15 cellular contexts compared by ENCODE assay signal in genomic region chr12:50195832-50196231, GRCh38. TPM values are rescaled to one million over a fixed set of nuclear protein-coding genes. Genes with fewer than 3 reads are reported as not detected.
DNase-seq lines count a peak whose midpoint lies in the region; ATAC-seq and TF ChIP-seq lines count a peak whose summit lies in the region.
"Had no signal": no experiment of that assay in that cellular context is flagged by ENCODE, and none has a peak within 500 bp of the region (broad histone marks: within the 10 kb centered on the region; RNA-seq: fewer than 3 reads in every experiment).

No MANE protein-coding gene starts in this region.

- no peaks in the 10 kb centered on the region; the same call in none of the 2 replicates for H3K9me1 ChIP-seq in IMR-90 (ENCODE audit: insufficient read depth, low read length)

- H3K9me3 Mint-ChIP-seq in nephron (no peaks in the 10 kb centered on the region), WTC11 (no peaks in the 10 kb centered on the region)
- H3K9me3 Mint-ChIP-seq: activated naive CD4-positive, alpha-beta T cell treated with anti-CD3 and anti-CD28 coated beads, Interleukin-2, amount 50 U/mL, for 72 hours; naive thymus-derived CD8-positive, alpha-beta T cell had no signal

- H3K23ac ChIP-seq in IMR-90 (ENCODE audit: low read depth, low read length) (no peak overlapping the region), neuronal stem cell (ENCODE audit: low read depth, low read length, poor library complexity) (no peak overlapping the region)

- peaks cover 10% of the 10 kb centered on the region for H3K4me1 ChIP-seq in IMR-90 (ENCODE audit: control insufficient read depth, insufficient read depth, low read length)
- peaks cover 32% of the 10 kb centered on the region for H3K4me1 ChIP-seq in Panc1 (ENCODE audit: control insufficient read depth, insufficient read depth, low read length)
- H3K4me1 ChIP-seq in neuronal stem cell (ENCODE audit: control insufficient read depth in 2 of 2, insufficient read depth in 1 of 2, low read depth in 1 of 2, low read length in 2 of 2) = no peaks in the 10 kb centered on the region

- H3K4me3 Mint-ChIP-seq in nephron (peak overlapping the region in 2 of 3 experiments; percentile 51 to 73), WTC11 (no peak overlapping the region)
- H3K4me3 Mint-ChIP-seq: B cell; naive thymus-derived CD8-positive, alpha-beta T cell had no signal

- peak overlapping the region; percentile 76 to 88 (median 85) for H3K27ac Mint-ChIP-seq in nephron
- no peak overlapping the region for H3K27ac Mint-ChIP-seq in WTC11
- H3K27ac Mint-ChIP-seq: B cell had no signal

- no peak overlapping the region for H3K14ac ChIP-seq in IMR-90 (replicated peaks; ENCODE audit: low read depth, low read length)
- no peak overlapping the region for H3K14ac ChIP-seq in neuronal stem cell (ENCODE audit: low read length)

- H2BK5ac ChIP-seq in IMR-90 (ENCODE audit: low read depth, low read length, poor library complexity, severe bottlenecking) (peak overlapping the region; percentile 20), neuronal stem cell (ENCODE audit: low read length) (no peak overlapping the region)

- DNase-seq in AG09309 (ENCODE audit: low read depth) = peak; percentile 59
- DNase-seq in IMR-90 = no peak
- DNase-seq in Panc1 (ENCODE audit: low read depth, low spot score) = no peak
- no peak for DNase-seq in HT-29 (ENCODE audit: low spot score)
- DNase-seq in hepatic stellate cell (ENCODE audit: low spot score) = no peak
- DNase-seq in WTC11 (ENCODE audit: low spot score) = no peak
- no peak for DNase-seq in neuronal stem cell (ENCODE audit: low spot score)
- DNase-seq: left ventricle myocardium superior; naive thymus-derived CD8-positive, alpha-beta T cell; NCI-H1436 treated with DMSO at 0.1 percent for 48 hours; stimulated activated CD4-positive, alpha-beta T cell treated with anti-CD3 and anti-CD28 coated beads, Interleukin-4, amount 100 ng/mL, for 24 hours had no signal

- H3K9me3 ChIP-seq in IMR-90 (ENCODE audit: control insufficient read depth, insufficient read depth, low read length) (no peaks in the 10 kb centered on the region), Panc1 (ENCODE audit: control insufficient read depth, insufficient read depth, low read depth, low read length) (no peaks in the 10 kb centered on the region), neuronal stem cell (replicated peaks in 1 of 2; ENCODE audit: control insufficient read depth in 2 of 2, insufficient read depth in 1 of 2, low read depth in 1 of 2, low read length in 2 of 2) (no peaks in the 10 kb centered on the region)
- H3K9me3 ChIP-seq: tibial nerve had no signal

- no peak overlapping the region for H4K5ac ChIP-seq in IMR-90 (ENCODE audit: low read depth, low read length)

- H4K91ac ChIP-seq in IMR-90 (ENCODE audit: insufficient read depth, low read depth, low read length) (no peak overlapping the region), neuronal stem cell (ENCODE audit: low read depth, low read length, poor library complexity) (no peak overlapping the region)

- WGBS in IMR-90 (ENCODE audit: extremely low coverage in 2 of 2, insufficient read length in 1 of 2), 2 experiments = no CpG with 5 or more reads among the region's 4 CpGs
- WGBS in neuronal stem cell (ENCODE audit: extremely low coverage in 2 of 2, insufficient read length in 2 of 2, insufficient replicate concordance in 1 of 2), 2 donors = no CpG with 5 or more reads among the region's 4 CpGs

- H3K56ac ChIP-seq in IMR-90 (ENCODE audit: extremely low read depth, insufficient read depth, low read length) = no peak overlapping the region

- in situ Hi-C loops in IMR-90 (cut with MboI; ENCODE audit: low sequenced_read_pairs) (no loop called here), Panc1 (cut with HindIII; ENCODE audit: low pct_unique_long_range_greater_than_20kb, low sequenced_read_pairs) (no loop called here)

- H4K8ac ChIP-seq in IMR-90 (ENCODE audit: low read depth in 2 of 2, low read length in 2 of 2) (no peak overlapping the region), neuronal stem cell (ENCODE audit: low read depth, low read length) (no peak overlapping the region)

- H2AFZ ChIP-seq in IMR-90 (replicated peaks; ENCODE audit: low read length, poor library complexity) (no peak overlapping the region), neuronal stem cell (ENCODE audit: low read length) (no peak overlapping the region)

- H3K9ac ChIP-seq in IMR-90 (ENCODE audit: low read depth, low read length) (peak overlapping the region; percentile 29; the same call in 1 of the 2 replicates), neuronal stem cell (ENCODE audit: low read depth, low read length, poor library complexity) (no peak overlapping the region)

- TF ChIP-seq CTCF in AG09309 (IDR thresholded peaks at IDR 0.05; ENCODE audit: control insufficient read depth, insufficient read depth, low read depth, low read length, missing control alignments) = no peak
- no peak for TF ChIP-seq CTCF in IMR-90 (conservative IDR thresholded peaks at IDR 0.05; ENCODE audit: low read depth, low read length)
- TF ChIP-seq CTCF in Panc1 (IDR thresholded peaks at IDR 0.05) = no peak
- no peak for TF ChIP-seq CTCF in nephron (IDR thresholded peaks at IDR 0.05; ENCODE audit: unreplicated experiment in 3 of 3)
- no peak for TF ChIP-seq CTCF in WTC11 (IDR thresholded peaks at IDR 0.05)

- dilution Hi-C loops in IMR-90 (cut with HindIII; ENCODE audit: low sequenced_read_pairs, unreplicated experiment) = no loop called here

- TF ChIP-seq POLR2A in IMR-90 (IDR thresholded peaks at IDR 0.05; ENCODE audit: low read depth, low read length) = no peak

- BruUV-seq in IMR-90 (replicated peaks; lab: Mats Ljungman, UMichigan) (no TSS peak), Panc1 (replicated peaks; lab: Mats Ljungman, UMichigan) (TSS peak; percentile 24)

- no peak overlapping the region for H3K4me3 ChIP-seq in AG09309 (ENCODE audit: control insufficient read depth, low read depth, low read length)
- H3K4me3 ChIP-seq in IMR-90 (ENCODE audit: insufficient read depth, low read depth, low read length) = no peak overlapping the region
- no peak overlapping the region for H3K4me3 ChIP-seq in Panc1 (ENCODE audit: low read depth in 2 of 2, low read length in 2 of 2)
- H3K4me3 ChIP-seq in neuronal stem cell (ENCODE audit: low read length in 2 of 2) = no peak overlapping the region
- H3K4me3 ChIP-seq: tibial nerve had no signal

- peak overlapping the region; percentile 45; the same call in 1 of the 2 replicates for H3K27ac ChIP-seq in IMR-90 (ENCODE audit: insufficient read depth, low read length)
- H3K27ac ChIP-seq in Panc1 (ENCODE audit: low read length) = peak overlapping the region; percentile 69
- H3K27ac ChIP-seq in neuronal stem cell (replicated peaks; ENCODE audit: low read length) = no peak overlapping the region

- H3K79me1 ChIP-seq in IMR-90 (ENCODE audit: low read depth in 1 of 2, low read length in 2 of 2) (peaks cover 25 to 54% of the 10 kb centered on the region in 2 experiments), neuronal stem cell (ENCODE audit: low read depth, low read length) (no peaks in the 10 kb centered on the region)

- POLR2A ChIA-PET in IMR-90 (lab: Charles Lee; ENCODE audit: unreplicated experiment) = no interaction called here
- POLR2A ChIA-PET in Panc1 (lab: Charles Lee) = interaction anchor here (0.6 kb wide), 1 partner anchor 44 kb away, joined by 3 read pairs; no protein-coding TSS in a partner anchor
- POLR2A ChIA-PET in WTC11 (lab: Charles Lee) = no interaction called here

- H2BK120ac ChIP-seq in IMR-90 (ENCODE audit: low read depth, low read length) (no peak overlapping the region), neuronal stem cell (ENCODE audit: low read depth, low read length) (no peak overlapping the region)

- intact Hi-C loops in IMR-90 (cut with micrococcal nuclease) (no loop called here), Panc1 (cut with micrococcal nuclease; ENCODE audit: unreplicated experiment) (no loop called here)

- no peak overlapping the region for H2BK12ac ChIP-seq in neuronal stem cell (ENCODE audit: low read length)

- H4K20me1 ChIP-seq in IMR-90 (ENCODE audit: insufficient read depth, low read length) = peaks cover 4% of the 10 kb centered on the region; the same call in 1 of the 2 replicates

- H3K4me1 Mint-ChIP-seq in nephron = peaks cover 43% of the 10 kb centered on the region
- no peaks in the 10 kb centered on the region for H3K4me1 Mint-ChIP-seq in WTC11
- H3K4me1 Mint-ChIP-seq: B cell; naive thymus-derived CD8-positive, alpha-beta T cell had no signal

- H2AK5ac ChIP-seq in IMR-90 (ENCODE audit: low read depth, low read length) (no peak overlapping the region), neuronal stem cell (ENCODE audit: low read depth, low read length) (no peak overlapping the region)

- H3K36me3 Mint-ChIP-seq in nephron (ENCODE audit: low read depth) = peaks cover 52% of the 10 kb centered on the region
- peaks cover 35% of the 10 kb centered on the region for H3K36me3 Mint-ChIP-seq in WTC11

- H3K27me3 ChIP-seq in IMR-90 (ENCODE audit: control insufficient read depth, insufficient read depth, low read length) (no peaks in the 10 kb centered on the region), Panc1 (ENCODE audit: control insufficient read depth, insufficient read depth, low read length) (no peaks in the 10 kb centered on the region), neuronal stem cell (ENCODE audit: control insufficient read depth in 3 of 3, insufficient read depth in 3 of 3, low read depth in 1 of 3, low read length in 3 of 3) (no peaks in the 10 kb centered on the region)
- H3K27me3 ChIP-seq: tibial nerve had no signal

- H2BK15ac ChIP-seq in IMR-90 (ENCODE audit: low read depth, low read length) (no peak overlapping the region), neuronal stem cell (ENCODE audit: low read length) (no peak overlapping the region)

- H3K4me2 ChIP-seq in IMR-90 (ENCODE audit: low read depth, low read length) = no peak overlapping the region
- no peak overlapping the region for H3K4me2 ChIP-seq in neuronal stem cell (ENCODE audit: insufficient read depth, low read length, poor library complexity, severe bottlenecking)

- peaks cover 54% of the 10 kb centered on the region for H3K36me3 ChIP-seq in IMR-90 (ENCODE audit: control insufficient read depth, insufficient read depth, low read length)
- H3K36me3 ChIP-seq in Panc1 (ENCODE audit: control insufficient read depth, insufficient read depth, low read length) = peaks cover 12% of the 10 kb centered on the region
- H3K36me3 ChIP-seq in neuronal stem cell (replicated peaks in 1 of 2; ENCODE audit: control insufficient read depth in 2 of 2, insufficient read depth in 2 of 2, low read length in 2 of 2) = peaks cover 10 to 79% of the 10 kb centered on the region in 2 donors

- H3K4ac ChIP-seq in IMR-90 (ENCODE audit: low read depth, low read length) (no peak overlapping the region), neuronal stem cell (ENCODE audit: low read length) (no peak overlapping the region)

- CTCF ChIA-PET in IMR-90 (lab: Yijun Ruan, JAX) = no interaction called here
- CTCF ChIA-PET in Panc1 (lab: Charles Lee) = no interaction called here
- CTCF ChIA-PET in WTC11 (lab: Charles Lee) = no interaction called here

- peak overlapping the region; percentile 41; the same call in 1 of the 2 replicates for H3K18ac ChIP-seq in IMR-90 (ENCODE audit: low read depth, low read length)
- H3K18ac ChIP-seq in neuronal stem cell (ENCODE audit: low read length) = no peak overlapping the region

- TF ChIP-seq RAD21 in IMR-90 (IDR thresholded peaks at IDR 0.05; ENCODE audit: low read length) = no peak

- H2AK9ac ChIP-seq in IMR-90 (replicated peaks; ENCODE audit: low read depth, low read length, poor library complexity) = no peak overlapping the region

- H2BK20ac ChIP-seq in IMR-90 (ENCODE audit: low read depth, low read length) = no peak overlapping the region

- H3K27me3 Mint-ChIP-seq in nephron (ENCODE audit: low read depth) = no peaks in the 10 kb centered on the region
- no peaks in the 10 kb centered on the region for H3K27me3 Mint-ChIP-seq in WTC11 (ENCODE audit: low read depth)
- H3K27me3 Mint-ChIP-seq: B cell; naive thymus-derived CD8-positive, alpha-beta T cell had no signal

- ATAC-seq in IMR-90 (ENCODE audit: low read depth) (no peak), Panc1 (no peak), WTC11 (no peak)
- ATAC-seq: activated naive CD4-positive, alpha-beta T cell treated with anti-CD3 and anti-CD28 coated beads, Interleukin-2, amount 50 U/mL, for 72 hours; left ventricle myocardium superior; naive thymus-derived CD8-positive, alpha-beta T cell had no signal

RNA-seq across cellular contexts. Expression of gene CERS5, which starts 28.7 kb away (rescaled TPM):
- total RNA-seq in IMR-90 (2012; rRNA removed) (40.3 and 47.5 TPM in 2 replicates), Panc1 (2021; ENCODE audit: unreplicated experiment) (50.5 TPM), WTC11 (2021) (47.8 to 55.8 TPM (median 51.7 TPM) in 3 replicates)
- 58.7 and 60.3 TPM in 2 replicates for polyA plus RNA-seq in IMR-90 (2012; rRNA removed)
- 23.0 and 33.3 TPM in 2 replicates for polyA plus RNA-seq in IMR-90 (2012; cell fraction: cytosol; rRNA removed)
- polyA plus RNA-seq in IMR-90 (2012; cell fraction: nucleus; rRNA removed; ENCODE audit: low replicate concordance) = 45.5 and 156 TPM in 2 replicates
- polyA plus RNA-seq in Panc1 (2012; ENCODE audit: insufficient read length) = 40.1 TPM
- total RNA-seq in HT-29 (2014; rRNA removed; shearing (Covaris generic)) = 13.9 and 20.5 TPM in 2 replicates
- polyA plus RNA-seq in neuronal stem cell (2013, experiment 1 of 2) = 40.1 TPM
- 38.0 TPM for polyA plus RNA-seq in neuronal stem cell (2013, experiment 2 of 2)
